1 cellular context compared by ENCODE assay signal in the genomic region with DNA sequence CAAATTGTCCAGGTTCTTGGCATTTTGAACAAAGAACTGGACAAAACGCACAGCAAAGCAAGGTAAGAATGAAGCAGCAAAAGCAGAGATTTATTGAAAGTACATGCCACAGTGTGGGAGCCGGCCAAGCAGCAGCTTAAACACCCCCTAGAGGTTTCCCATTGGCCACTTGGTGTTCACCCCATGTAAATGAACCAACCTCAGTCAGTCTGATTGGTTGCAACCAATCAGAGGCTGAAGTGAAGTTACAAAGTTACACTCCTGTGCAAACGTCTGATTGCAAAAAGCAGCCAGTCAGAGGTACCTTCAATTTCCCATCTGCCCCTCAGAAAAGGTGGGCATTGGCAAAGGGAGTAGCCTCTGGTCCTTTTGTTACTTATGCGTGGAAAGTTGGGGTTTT.
TF ChIP-seq lines count a peak whose summit lies in the region.

No MANE protein-coding gene starts in this region.

TF ChIP-seq in HepG2, 621 proteins besides CTCF, POLR2A, EP300 and RAD21 (continued from another document and continues in another):
- TF ChIP-seq CEBPZ (IDR thresholded peaks at IDR 0.05; ENCODE audit: low read length), result no peak
- TF ChIP-seq KLF9 (CRISPR knock-in tag; IDR thresholded peaks at IDR 0.05; ENCODE audit: low read depth), result 0 out of 2 replicates have a peak, but pooled peaks have one; percentile 22
- TF ChIP-seq SOX6 (IDR thresholded peaks at IDR 0.05), result no peak
- TF ChIP-seq SOX6 (CRISPR knock-in tag; IDR thresholded peaks at IDR 0.05), result 0 out of 2 replicates have a peak, but pooled peaks have one; percentile 7
- no peak for TF ChIP-seq REL (CRISPR knock-in tag; conservative IDR thresholded peaks at IDR 0.05)
- TF ChIP-seq, protein P1, sequence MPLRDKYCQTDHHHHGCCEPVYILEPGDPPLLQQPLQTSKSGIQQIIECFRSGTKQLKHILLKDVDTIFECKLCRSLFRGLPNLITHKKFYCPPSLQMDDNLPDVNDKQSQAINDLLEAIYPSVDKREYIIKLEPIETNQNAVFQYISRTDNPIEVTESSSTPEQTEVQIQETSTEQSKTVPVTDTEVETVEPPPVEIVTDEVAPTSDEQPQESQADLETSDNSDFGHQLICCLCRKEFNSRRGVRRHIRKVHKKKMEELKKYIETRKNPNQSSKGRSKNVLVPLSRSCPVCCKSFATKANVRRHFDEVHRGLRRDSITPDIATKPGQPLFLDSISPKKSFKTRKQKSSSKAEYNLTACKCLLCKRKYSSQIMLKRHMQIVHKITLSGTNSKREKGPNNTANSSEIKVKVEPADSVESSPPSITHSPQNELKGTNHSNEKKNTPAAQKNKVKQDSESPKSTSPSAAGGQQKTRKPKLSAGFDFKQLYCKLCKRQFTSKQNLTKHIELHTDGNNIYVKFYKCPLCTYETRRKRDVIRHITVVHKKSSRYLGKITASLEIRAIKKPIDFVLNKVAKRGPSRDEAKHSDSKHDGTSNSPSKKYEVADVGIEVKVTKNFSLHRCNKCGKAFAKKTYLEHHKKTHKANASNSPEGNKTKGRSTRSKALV (CRISPR knock-in tag; IDR thresholded peaks at IDR 0.05), result 0 out of 2 replicates have a peak, but pooled peaks have one; percentile 33
- TF ChIP-seq, protein P2, sequence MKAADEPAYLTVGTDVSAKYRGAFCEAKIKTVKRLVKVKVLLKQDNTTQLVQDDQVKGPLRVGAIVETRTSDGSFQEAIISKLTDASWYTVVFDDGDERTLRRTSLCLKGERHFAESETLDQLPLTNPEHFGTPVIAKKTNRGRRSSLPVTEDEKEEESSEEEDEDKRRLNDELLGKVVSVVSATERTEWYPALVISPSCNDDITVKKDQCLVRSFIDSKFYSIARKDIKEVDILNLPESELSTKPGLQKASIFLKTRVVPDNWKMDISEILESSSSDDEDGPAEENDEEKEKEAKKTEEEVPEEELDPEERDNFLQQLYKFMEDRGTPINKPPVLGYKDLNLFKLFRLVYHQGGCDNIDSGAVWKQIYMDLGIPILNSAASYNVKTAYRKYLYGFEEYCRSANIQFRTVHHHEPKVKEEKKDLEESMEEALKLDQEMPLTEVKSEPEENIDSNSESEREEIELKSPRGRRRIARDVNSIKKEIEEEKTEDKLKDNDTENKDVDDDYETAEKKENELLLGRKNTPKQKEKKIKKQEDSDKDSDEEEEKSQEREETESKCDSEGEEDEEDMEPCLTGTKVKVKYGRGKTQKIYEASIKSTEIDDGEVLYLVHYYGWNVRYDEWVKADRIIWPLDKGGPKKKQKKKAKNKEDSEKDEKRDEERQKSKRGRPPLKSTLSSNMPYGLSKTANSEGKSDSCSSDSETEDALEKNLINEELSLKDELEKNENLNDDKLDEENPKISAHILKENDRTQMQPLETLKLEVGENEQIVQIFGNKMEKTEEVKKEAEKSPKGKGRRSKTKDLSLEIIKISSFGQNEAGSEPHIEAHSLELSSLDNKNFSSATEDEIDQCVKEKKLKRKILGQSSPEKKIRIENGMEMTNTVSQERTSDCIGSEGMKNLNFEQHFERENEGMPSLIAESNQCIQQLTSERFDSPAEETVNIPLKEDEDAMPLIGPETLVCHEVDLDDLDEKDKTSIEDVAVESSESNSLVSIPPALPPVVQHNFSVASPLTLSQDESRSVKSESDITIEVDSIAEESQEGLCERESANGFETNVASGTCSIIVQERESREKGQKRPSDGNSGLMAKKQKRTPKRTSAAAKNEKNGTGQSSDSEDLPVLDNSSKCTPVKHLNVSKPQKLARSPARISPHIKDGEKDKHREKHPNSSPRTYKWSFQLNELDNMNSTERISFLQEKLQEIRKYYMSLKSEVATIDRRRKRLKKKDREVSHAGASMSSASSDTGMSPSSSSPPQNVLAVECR (CRISPR knock-in tag; IDR thresholded peaks at IDR 0.05; ENCODE audit: borderline replicate concordance), result peak; percentile 39; the same call in 1 of the 2 replicates
- TF ChIP-seq, protein P3, sequence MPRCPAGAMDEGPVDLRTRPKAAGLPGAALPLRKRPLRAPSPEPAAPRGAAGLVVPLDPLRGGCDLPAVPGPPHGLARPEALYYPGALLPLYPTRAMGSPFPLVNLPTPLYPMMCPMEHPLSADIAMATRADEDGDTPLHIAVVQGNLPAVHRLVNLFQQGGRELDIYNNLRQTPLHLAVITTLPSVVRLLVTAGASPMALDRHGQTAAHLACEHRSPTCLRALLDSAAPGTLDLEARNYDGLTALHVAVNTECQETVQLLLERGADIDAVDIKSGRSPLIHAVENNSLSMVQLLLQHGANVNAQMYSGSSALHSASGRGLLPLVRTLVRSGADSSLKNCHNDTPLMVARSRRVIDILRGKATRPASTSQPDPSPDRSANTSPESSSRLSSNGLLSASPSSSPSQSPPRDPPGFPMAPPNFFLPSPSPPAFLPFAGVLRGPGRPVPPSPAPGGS (CRISPR knock-in tag; IDR thresholded peaks at IDR 0.05), result no peak
- 0 out of 2 replicates have a peak, but pooled peaks have one; percentile 15 for TF ChIP-seq NR2C2 (CRISPR knock-in tag; IDR thresholded peaks at IDR 0.05; ENCODE audit: borderline replicate concordance)
- no peak for TF ChIP-seq SSRP1 (CRISPR knock-in tag; IDR thresholded peaks at IDR 0.05)
- TF ChIP-seq RFXANK (CRISPR knock-in tag; IDR thresholded peaks at IDR 0.05), result no peak
- TF ChIP-seq, protein P4, sequence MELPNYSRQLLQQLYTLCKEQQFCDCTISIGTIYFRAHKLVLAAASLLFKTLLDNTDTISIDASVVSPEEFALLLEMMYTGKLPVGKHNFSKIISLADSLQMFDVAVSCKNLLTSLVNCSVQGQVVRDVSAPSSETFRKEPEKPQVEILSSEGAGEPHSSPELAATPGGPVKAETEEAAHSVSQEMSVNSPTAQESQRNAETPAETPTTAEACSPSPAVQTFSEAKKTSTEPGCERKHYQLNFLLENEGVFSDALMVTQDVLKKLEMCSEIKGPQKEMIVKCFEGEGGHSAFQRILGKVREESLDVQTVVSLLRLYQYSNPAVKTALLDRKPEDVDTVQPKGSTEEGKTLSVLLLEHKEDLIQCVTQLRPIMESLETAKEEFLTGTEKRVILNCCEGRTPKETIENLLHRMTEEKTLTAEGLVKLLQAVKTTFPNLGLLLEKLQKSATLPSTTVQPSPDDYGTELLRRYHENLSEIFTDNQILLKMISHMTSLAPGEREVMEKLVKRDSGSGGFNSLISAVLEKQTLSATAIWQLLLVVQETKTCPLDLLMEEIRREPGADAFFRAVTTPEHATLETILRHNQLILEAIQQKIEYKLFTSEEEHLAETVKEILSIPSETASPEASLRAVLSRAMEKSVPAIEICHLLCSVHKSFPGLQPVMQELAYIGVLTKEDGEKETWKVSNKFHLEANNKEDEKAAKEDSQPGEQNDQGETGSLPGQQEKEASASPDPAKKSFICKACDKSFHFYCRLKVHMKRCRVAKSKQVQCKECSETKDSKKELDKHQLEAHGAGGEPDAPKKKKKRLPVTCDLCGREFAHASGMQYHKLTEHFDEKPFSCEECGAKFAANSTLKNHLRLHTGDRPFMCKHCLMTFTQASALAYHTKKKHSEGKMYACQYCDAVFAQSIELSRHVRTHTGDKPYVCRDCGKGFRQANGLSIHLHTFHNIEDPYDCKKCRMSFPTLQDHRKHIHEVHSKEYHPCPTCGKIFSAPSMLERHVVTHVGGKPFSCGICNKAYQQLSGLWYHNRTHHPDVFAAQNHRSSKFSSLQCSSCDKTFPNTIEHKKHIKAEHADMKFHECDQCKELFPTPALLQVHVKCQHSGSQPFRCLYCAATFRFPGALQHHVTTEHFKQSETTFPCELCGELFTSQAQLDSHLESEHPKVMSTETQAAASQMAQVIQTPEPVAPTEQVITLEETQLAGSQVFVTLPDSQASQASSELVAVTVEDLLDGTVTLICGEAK (IDR thresholded peaks at IDR 0.05), result no peak
- TF ChIP-seq, protein P4 (CRISPR knock-in tag; IDR thresholded peaks at IDR 0.05), result no peak
- TF ChIP-seq YY1 (IDR thresholded peaks at IDR 0.05; ENCODE audit: insufficient read depth, insufficient replicate concordance, low read depth, low read length), result no peak
- no peak for TF ChIP-seq NFATC3 (CRISPR knock-in tag; IDR thresholded peaks at IDR 0.05)
- TF ChIP-seq ZNF646 (CRISPR knock-in tag; IDR thresholded peaks at IDR 0.05), result no peak
- TF ChIP-seq, protein P5, sequence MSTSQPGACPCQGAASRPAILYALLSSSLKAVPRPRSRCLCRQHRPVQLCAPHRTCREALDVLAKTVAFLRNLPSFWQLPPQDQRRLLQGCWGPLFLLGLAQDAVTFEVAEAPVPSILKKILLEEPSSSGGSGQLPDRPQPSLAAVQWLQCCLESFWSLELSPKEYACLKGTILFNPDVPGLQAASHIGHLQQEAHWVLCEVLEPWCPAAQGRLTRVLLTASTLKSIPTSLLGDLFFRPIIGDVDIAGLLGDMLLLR (CRISPR knock-in tag; IDR thresholded peaks at IDR 0.05), result no peak
- TF ChIP-seq SMAD3 (CRISPR knock-in tag; IDR thresholded peaks at IDR 0.05), result no peak
